30 cellular contexts compared by ENCODE assay signal in the genomic region with DNA sequence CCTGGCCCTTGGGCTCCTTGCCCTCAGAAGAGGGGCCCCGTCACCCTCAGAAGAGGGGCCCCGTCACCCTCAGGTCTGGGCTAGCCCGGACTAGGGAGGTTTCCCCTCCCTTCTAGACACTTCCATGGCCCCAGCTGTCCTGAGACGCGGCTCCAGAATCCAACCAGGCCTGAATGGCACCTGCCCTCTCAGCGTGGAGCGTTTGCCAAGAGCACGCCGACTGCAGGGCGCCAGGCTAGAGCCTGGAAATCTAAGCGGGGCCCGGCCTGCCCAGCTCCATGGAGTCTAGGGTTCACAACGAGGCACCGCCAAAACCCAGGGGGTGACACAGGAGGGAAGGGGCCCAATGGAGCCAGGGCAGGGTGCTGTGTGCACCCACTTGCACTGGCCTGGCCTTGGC. TPM values are rescaled to one million over a fixed set of nuclear protein-coding genes. Genes with fewer than 3 reads are reported as not detected.
"Had no signal": no experiment of that assay in that cellular context is flagged by ENCODE, and none has a peak within 500 bp of the region (broad histone marks: within the 10 kb centered on the region; RNA-seq: fewer than 3 reads in every experiment).

No MANE protein-coding gene starts in this region.

- H3K9me3 ChIP-seq: left ventricle myocardium inferior, pancreas, prostate gland, stomach, testis, tibial artery, upper lobe of right lung had no signal

- H3K27ac Mint-ChIP-seq: mesothelial cell of epicardium; naive B cell; natural killer cell treated with Interleukin-12 subunit alpha and Interleukin-12 subunit beta and Interleukin-15 and Interleukin-18, amount 100 ng/mL, for 72 hours; stimulated activated naive B cell treated with anti-CD40 and anti-IgM and Interleukin-4, amounts not matched to agents 10 μg/mL and 1 μg/mL and 100 μg/mL, for 72 hours had no signal

- H3K4me3 ChIP-seq: left ventricle myocardium inferior, lung, pancreas, prostate gland, skin epidermis, stomach, testis, tibial artery, upper lobe of right lung had no signal

- H3K27me3 Mint-ChIP-seq: naive B cell; natural killer cell treated with Interleukin-12 subunit alpha and Interleukin-12 subunit beta and Interleukin-15 and Interleukin-18, amount 100 ng/mL, for 72 hours had no signal

- ATAC-seq: natural killer cell treated with Interleukin-12 subunit alpha and Interleukin-12 subunit beta and Interleukin-15 and Interleukin-18, amount 100 ng/mL, for 72 hours; pancreas; sciatic nerve; stimulated activated naive B cell treated with anti-CD40 and anti-IgM and Interleukin-4, amounts not matched to agents 10 μg/mL and 1 μg/mL and 100 μg/mL, for 72 hours; stimulated activated naive CD8-positive, alpha-beta T cell treated with anti-CD3 and anti-CD28 coated beads, Interleukin-15, Interleukin-2, amounts not matched to agents 100 U/mL and 50 U/mL, for 24 hours; upper lobe of right lung had no signal

- H3K27me3 ChIP-seq: testis, tibial artery, upper lobe of right lung had no signal

- H3K4me3 Mint-ChIP-seq: mesothelial cell of epicardium; naive B cell; natural killer cell treated with Interleukin-12 subunit alpha and Interleukin-12 subunit beta and Interleukin-15 and Interleukin-18, amount 100 ng/mL, for 72 hours; stimulated activated naive B cell treated with anti-CD40 and anti-IgM and Interleukin-4, amounts not matched to agents 10 μg/mL and 1 μg/mL and 100 μg/mL, for 72 hours had no signal

- H3K36me3 Mint-ChIP-seq: mesothelial cell of epicardium; naive B cell; natural killer cell treated with Interleukin-12 subunit alpha and Interleukin-12 subunit beta and Interleukin-15 and Interleukin-18, amount 100 ng/mL, for 72 hours had no signal

- H3K36me3 ChIP-seq: left ventricle myocardium inferior, pancreas, prostate gland, stomach, upper lobe of right lung had no signal

- DNase-seq: islet precursor cell; left ventricle myocardium inferior; mesendoderm; naive B cell; nucleus accumbens; pancreas; posterior cingulate gyrus; retina; right cardiac atrium; stimulated activated CD4-positive, alpha-beta T cell treated with anti-CD3 and anti-CD28 coated beads, Interleukin-12 subunit alpha, Interleukin-12 subunit beta, amount 100 ng/mL, for 4 hours; stimulated activated CD4-positive, alpha-beta T cell treated with anti-CD3 and anti-CD28 coated beads, Interleukin-15, amount 100 ng/mL, for 24 hours; stimulated activated CD4-positive, alpha-beta T cell treated with anti-CD3 and anti-CD28 coated beads, Interleukin-2, amount 100 ng/mL, for 24 hours; stimulated activated CD4-positive, alpha-beta T cell treated with anti-CD3 and anti-CD28 coated beads, Interleukin-4, amount 100 ng/mL, for 1 hour; stimulated activated naive B cell treated with anti-CD40 and anti-IgM and Interleukin-4, amounts not matched to agents 10 μg/mL and 1 μg/mL and 100 μg/mL, for 72 hours; stimulated activated naive CD8-positive, alpha-beta T cell treated with anti-CD3 and anti-CD28 coated beads, Interleukin-15, Interleukin-2, amounts not matched to agents 100 U/mL and 50 U/mL, for 24 hours; stomach; testis; tibial artery; trophoblast cell; upper lobe of right lung had no signal

- H3K9me3 Mint-ChIP-seq: mesothelial cell of epicardium; naive B cell; natural killer cell treated with Interleukin-12 subunit alpha and Interleukin-12 subunit beta and Interleukin-15 and Interleukin-18, amount 100 ng/mL, for 72 hours; stimulated activated naive B cell treated with anti-CD40 and anti-IgM and Interleukin-4, amounts not matched to agents 10 μg/mL and 1 μg/mL and 100 μg/mL, for 72 hours had no signal

- H3K27ac ChIP-seq: left ventricle myocardium inferior, pancreas, prostate gland, skin epidermis, stomach, testis, upper lobe of right lung had no signal

- H3K4me1 ChIP-seq: left ventricle myocardium inferior, pancreas, prostate gland, testis, upper lobe of right lung had no signal

RNA-seq across cellular contexts. Expression of a gene that starts 7.8 kb away (rescaled TPM):
- total RNA-seq: kidney epithelial cell; left ventricle myocardium inferior; mononuclear cell; natural killer cell treated with Interleukin-12 subunit alpha and Interleukin-12 subunit beta and Interleukin-15 and Interleukin-18, amount 100 ng/mL, for 72 hours; osteoblast; right cardiac atrium; upper lobe of right lung had no signal
- polyA plus RNA-seq: lung had no signal

RNA-seq across cellular contexts. Expression of a gene that starts 14.8 kb away (rescaled TPM):
- total RNA-seq: mononuclear cell; natural killer cell treated with Interleukin-12 subunit alpha and Interleukin-12 subunit beta and Interleukin-15 and Interleukin-18, amount 100 ng/mL, for 72 hours had no signal
- polyA plus RNA-seq: neural cell had no signal
